Comparison of ENCODE assay signal across 13 cellular contexts in the genomic region with DNA sequence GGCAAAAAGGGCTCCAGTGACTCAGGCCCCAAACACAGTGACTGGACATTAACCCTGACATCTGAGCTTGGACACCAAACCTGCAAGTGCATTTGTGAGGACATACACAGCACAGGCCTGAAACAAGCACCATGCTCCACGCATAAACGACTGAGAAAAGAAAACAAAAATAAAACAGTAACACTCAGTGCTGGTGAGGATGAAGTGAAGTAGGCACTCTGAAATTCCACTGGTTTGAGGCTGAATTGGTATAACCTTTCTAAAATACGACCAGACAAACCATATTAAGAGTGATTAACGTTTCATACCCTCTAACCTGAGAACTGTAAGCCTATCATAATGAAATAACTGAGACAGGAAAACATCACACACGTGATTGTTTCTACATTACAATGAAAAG. TPM values are rescaled to one million over a fixed set of nuclear protein-coding genes. Genes with fewer than 3 reads are reported as not detected.
A peak's percentile ranks its signal among the peaks of the same experiment; 100 is the strongest.
DNase-seq lines count a peak whose midpoint lies in the region; ATAC-seq and TF ChIP-seq lines count a peak whose summit lies in the region.
"Had no signal": no experiment of that assay in that cellular context is flagged by ENCODE, and none has a peak within 500 bp of the region (broad histone marks: within the 10 kb centered on the region; RNA-seq: fewer than 3 reads in every experiment).

No MANE protein-coding gene starts in this region.

- peaks cover 8% of the 10 kb centered on the region for H3K9me3 Mint-ChIP-seq in T-helper 2 cell treated with Interferon-gamma antibody and Interleukin-4, amounts not matched to agents 5 μg/mL and 100 μg/mL, for 36 hours
- H3K9me3 Mint-ChIP-seq in stimulated activated effector memory CD8-positive, alpha-beta T cell treated with anti-CD3 and anti-CD28 coated beads, Interleukin-12 subunit alpha, Interleukin-12 subunit beta, amount 100 ng/mL, for 72 hours: no peaks in the 10 kb centered on the region
- H3K9me3 Mint-ChIP-seq in type B pancreatic cell: no peaks in the 10 kb centered on the region

- TF ChIP-seq CTCF in Peyer's patch (IDR thresholded peaks at IDR 0.05) (no peak), type B pancreatic cell (conservative IDR thresholded peaks at IDR 0.05) (no peak)

- peaks cover 0 to 12% (median 8%) of the 10 kb centered on the region in 4 donors for H3K4me1 ChIP-seq in Peyer's patch
- H3K4me1 ChIP-seq in duodenal mucosa (ENCODE audit: control insufficient read depth in 1 of 2, insufficient read depth in 2 of 2, low read length in 2 of 2): peaks cover 14 to 16% of the 10 kb centered on the region in 2 donors

- H3K36me3 ChIP-seq in Peyer's patch (peaks cover 0 to 79% (median 0%) of the 10 kb centered on the region in 3 donors), duodenal mucosa (ENCODE audit: control insufficient read depth in 1 of 2, insufficient read depth in 2 of 2, low read length in 2 of 2) (peaks cover 11 to 59% of the 10 kb centered on the region in 2 donors)

- DNase-seq in T-helper 2 cell treated with Interferon-gamma antibody and Interleukin-4, amounts not matched to agents 5 μg/mL and 100 μg/mL, for 36 hours (ENCODE audit: low spot score): no peak
- no peak for DNase-seq in T-helper 2 cell
- no peak for DNase-seq in Peyer's patch
- no peak for DNase-seq in stimulated activated effector memory CD8-positive, alpha-beta T cell treated with anti-CD3 and anti-CD28 coated beads, Interleukin-12 subunit alpha, Interleukin-12 subunit beta, amount 100 ng/mL, for 72 hours (ENCODE audit: low spot score in 2 of 2)
- DNase-seq in NCI-H1436 (lab: John Stamatoyannopoulos, UW): no peak
- no peak for DNase-seq in type B pancreatic cell (ENCODE audit: extremely low spot score, unreplicated experiment)
- DNase-seq: glutamatergic neuron, mesendoderm, NCI-H1694, NCI-H510A treated with DMSO at 0.1 percent for 48 hours had no signal

- H3K4me3 ChIP-seq in Peyer's patch (no peak overlapping the region), duodenal mucosa (ENCODE audit: low read depth in 1 of 2, low read length in 2 of 2) (no peak overlapping the region)

- H3K9me3 ChIP-seq in Peyer's patch (no peaks in the 10 kb centered on the region), duodenal mucosa (ENCODE audit: control insufficient read depth in 1 of 2, low read length in 2 of 2) (no peaks in the 10 kb centered on the region)

- H3K4me1 Mint-ChIP-seq in T-helper 2 cell treated with Interferon-gamma antibody and Interleukin-4, amounts not matched to agents 5 μg/mL and 100 μg/mL, for 36 hours (ENCODE audit: low read depth): peaks cover 41% of the 10 kb centered on the region
- peaks cover 23% of the 10 kb centered on the region for H3K4me1 Mint-ChIP-seq in stimulated activated effector memory CD8-positive, alpha-beta T cell treated with anti-CD3 and anti-CD28 coated beads, Interleukin-12 subunit alpha, Interleukin-12 subunit beta, amount 100 ng/mL, for 72 hours
- peaks cover 12% of the 10 kb centered on the region for H3K4me1 Mint-ChIP-seq in type B pancreatic cell (ENCODE audit: unreplicated experiment)

- peak overlapping the region; percentile 87 for H3K4me3 Mint-ChIP-seq in T-helper 2 cell treated with Interferon-gamma antibody and Interleukin-4, amounts not matched to agents 5 μg/mL and 100 μg/mL, for 36 hours
- peak overlapping the region; percentile 58 for H3K4me3 Mint-ChIP-seq in stimulated activated effector memory CD8-positive, alpha-beta T cell treated with anti-CD3 and anti-CD28 coated beads, Interleukin-12 subunit alpha, Interleukin-12 subunit beta, amount 100 ng/mL, for 72 hours
- no peak overlapping the region for H3K4me3 Mint-ChIP-seq in type B pancreatic cell

- H3K27ac ChIP-seq in Peyer's patch (peak overlapping the region; percentile 36 to 73 (median 56)), duodenal mucosa (ENCODE audit: low read depth, low read length) (peak overlapping the region; percentile 55)
- H3K27ac ChIP-seq: HL-60 had no signal

- H3K27ac Mint-ChIP-seq in T-helper 2 cell treated with Interferon-gamma antibody and Interleukin-4, amounts not matched to agents 5 μg/mL and 100 μg/mL, for 36 hours: peak overlapping the region; percentile 100
- H3K27ac Mint-ChIP-seq in stimulated activated effector memory CD8-positive, alpha-beta T cell treated with anti-CD3 and anti-CD28 coated beads, Interleukin-12 subunit alpha, Interleukin-12 subunit beta, amount 100 ng/mL, for 72 hours: peak overlapping the region; percentile 95
- no peak overlapping the region for H3K27ac Mint-ChIP-seq in type B pancreatic cell

- peaks cover 67% of the 10 kb centered on the region for H3K36me3 Mint-ChIP-seq in T-helper 2 cell treated with Interferon-gamma antibody and Interleukin-4, amounts not matched to agents 5 μg/mL and 100 μg/mL, for 36 hours (ENCODE audit: low read depth)
- peaks cover 100% of the 10 kb centered on the region for H3K36me3 Mint-ChIP-seq in stimulated activated effector memory CD8-positive, alpha-beta T cell treated with anti-CD3 and anti-CD28 coated beads, Interleukin-12 subunit alpha, Interleukin-12 subunit beta, amount 100 ng/mL, for 72 hours
- H3K36me3 Mint-ChIP-seq in type B pancreatic cell: peaks cover 21% of the 10 kb centered on the region

- peak overlapping the region in 1 of 2 donors; percentile 6 for H3K9ac ChIP-seq in duodenal mucosa (ENCODE audit: low read depth in 1 of 2, low read length in 2 of 2)

- no peak for ATAC-seq in stimulated activated effector memory CD8-positive, alpha-beta T cell treated with anti-CD3 and anti-CD28 coated beads, Interleukin-12 subunit alpha, Interleukin-12 subunit beta, amount 100 ng/mL, for 72 hours
- ATAC-seq in GM18519 (IDR thresholded peaks at IDR 0.05; ENCODE audit: low FRiP score, unreplicated experiment): no peak

- TF ChIP-seq POLR2A in Peyer's patch (IDR thresholded peaks at IDR 0.05): no peak

- no peaks in the 10 kb centered on the region for H3K27me3 Mint-ChIP-seq in T-helper 2 cell treated with Interferon-gamma antibody and Interleukin-4, amounts not matched to agents 5 μg/mL and 100 μg/mL, for 36 hours (ENCODE audit: low read depth)
- no peaks in the 10 kb centered on the region for H3K27me3 Mint-ChIP-seq in type B pancreatic cell

- H3K27me3 ChIP-seq in Peyer's patch: no peaks in the 10 kb centered on the region
- H3K27me3 ChIP-seq in duodenal mucosa (ENCODE audit: control insufficient read depth in 1 of 2, insufficient read depth in 2 of 2, low read length in 2 of 2): no peaks in the 10 kb centered on the region

RNA-seq across cellular contexts. Expression of gene SLC35E1, which starts 5.5 kb away (rescaled TPM):
- total RNA-seq in Peyer's patch (10 to 100 TPM; 23.9 to 62.0 (median 41.9) TPM), type B pancreatic cell (ENCODE audit: low replicate concordance) (44.5 and 52.7 TPM in 2 replicates)

RNA-seq across cellular contexts. Expression of gene CHERP, which starts 24.5 kb away (rescaled TPM):
- 10 to 100 TPM; 11.4 to 26.4 (median 22.4) TPM for total RNA-seq in Peyer's patch
- total RNA-seq in type B pancreatic cell (ENCODE audit: low replicate concordance): 61.0 and 70.8 TPM in 2 replicates
